Comparison of ENCODE assay signal across 1 cellular context in the genomic region with DNA sequence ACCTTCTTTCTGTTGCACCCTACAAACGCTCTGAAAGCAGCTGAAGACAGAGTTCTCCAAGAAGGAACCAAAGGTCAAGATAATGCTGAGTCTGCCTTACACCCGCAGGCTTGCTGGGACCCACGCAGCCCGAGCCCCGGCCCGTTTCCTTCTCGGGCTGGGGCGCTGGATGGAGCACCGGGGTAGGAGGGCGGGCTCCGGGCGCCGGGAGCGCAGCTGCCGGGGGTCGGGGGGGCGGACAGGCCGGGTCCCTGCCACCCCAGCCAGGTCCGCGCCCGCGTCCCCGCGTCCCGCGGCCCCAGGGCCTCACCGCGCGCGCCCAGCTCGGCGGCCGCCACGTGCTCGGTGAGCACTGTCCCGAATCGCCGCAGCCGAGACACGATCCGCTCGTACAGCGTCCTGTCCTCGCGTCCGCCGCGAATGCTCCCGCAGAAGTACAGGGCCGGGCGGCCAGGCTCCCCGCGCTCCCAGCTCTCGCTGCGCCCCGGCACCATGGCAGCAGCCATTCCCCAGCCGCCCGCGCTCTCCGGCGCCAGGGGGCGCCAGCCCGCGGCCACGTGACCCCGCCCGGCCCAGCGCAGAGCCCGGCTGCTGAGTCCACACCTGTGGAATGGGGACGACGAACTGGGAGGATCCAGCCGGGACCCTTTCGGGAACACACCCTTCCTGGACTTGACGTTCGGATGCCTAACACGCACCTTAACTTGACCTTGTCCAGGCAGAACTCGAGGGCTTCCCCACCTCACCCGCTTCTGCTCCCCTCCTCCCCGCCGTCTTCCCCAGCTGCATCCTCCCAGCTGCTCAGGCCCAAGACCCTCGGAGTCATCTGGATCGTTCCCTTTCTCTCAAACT.
TF ChIP-seq lines count a peak whose summit lies in the region.

A gene with protein sequence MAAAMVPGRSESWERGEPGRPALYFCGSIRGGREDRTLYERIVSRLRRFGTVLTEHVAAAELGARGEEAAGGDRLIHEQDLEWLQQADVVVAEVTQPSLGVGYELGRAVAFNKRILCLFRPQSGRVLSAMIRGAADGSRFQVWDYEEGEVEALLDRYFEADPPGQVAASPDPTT (minus strand): TSS at position 531 of the 852 bp plus-strand sequence. CDS start 25 bp downstream, at position 506.

TF ChIP-seq in HEK293, 187 proteins besides CTCF, POLR2A, EP300 and RAD21 (continued from another document and continues in another):
- no peak for TF ChIP-seq ZNF221 (tag by site-specific recombination; IDR thresholded peaks at IDR 0.05; ENCODE audit: borderline replicate concordance)
- peak; percentile 41 for TF ChIP-seq KLF1 (tag by site-specific recombination; IDR thresholded peaks at IDR 0.05)
- no peak for TF ChIP-seq GLIS1 (tag by site-specific recombination; IDR thresholded peaks at IDR 0.05)
- TF ChIP-seq, protein P1, sequence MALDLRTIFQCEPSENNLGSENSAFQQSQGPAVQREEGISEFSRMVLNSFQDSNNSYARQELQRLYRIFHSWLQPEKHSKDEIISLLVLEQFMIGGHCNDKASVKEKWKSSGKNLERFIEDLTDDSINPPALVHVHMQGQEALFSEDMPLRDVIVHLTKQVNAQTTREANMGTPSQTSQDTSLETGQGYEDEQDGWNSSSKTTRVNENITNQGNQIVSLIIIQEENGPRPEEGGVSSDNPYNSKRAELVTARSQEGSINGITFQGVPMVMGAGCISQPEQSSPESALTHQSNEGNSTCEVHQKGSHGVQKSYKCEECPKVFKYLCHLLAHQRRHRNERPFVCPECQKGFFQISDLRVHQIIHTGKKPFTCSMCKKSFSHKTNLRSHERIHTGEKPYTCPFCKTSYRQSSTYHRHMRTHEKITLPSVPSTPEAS (tag by site-specific recombination; IDR thresholded peaks at IDR 0.05), result no peak
- TF ChIP-seq, protein P2, sequence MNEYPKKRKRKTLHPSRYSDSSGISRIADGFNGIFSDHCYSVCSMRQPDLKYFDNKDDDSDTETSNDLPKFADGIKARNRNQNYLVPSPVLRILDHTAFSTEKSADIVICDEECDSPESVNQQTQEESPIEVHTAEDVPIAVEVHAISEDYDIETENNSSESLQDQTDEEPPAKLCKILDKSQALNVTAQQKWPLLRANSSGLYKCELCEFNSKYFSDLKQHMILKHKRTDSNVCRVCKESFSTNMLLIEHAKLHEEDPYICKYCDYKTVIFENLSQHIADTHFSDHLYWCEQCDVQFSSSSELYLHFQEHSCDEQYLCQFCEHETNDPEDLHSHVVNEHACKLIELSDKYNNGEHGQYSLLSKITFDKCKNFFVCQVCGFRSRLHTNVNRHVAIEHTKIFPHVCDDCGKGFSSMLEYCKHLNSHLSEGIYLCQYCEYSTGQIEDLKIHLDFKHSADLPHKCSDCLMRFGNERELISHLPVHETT (tag by site-specific recombination; IDR thresholded peaks at IDR 0.05), result no peak
- TF ChIP-seq, protein P3, sequence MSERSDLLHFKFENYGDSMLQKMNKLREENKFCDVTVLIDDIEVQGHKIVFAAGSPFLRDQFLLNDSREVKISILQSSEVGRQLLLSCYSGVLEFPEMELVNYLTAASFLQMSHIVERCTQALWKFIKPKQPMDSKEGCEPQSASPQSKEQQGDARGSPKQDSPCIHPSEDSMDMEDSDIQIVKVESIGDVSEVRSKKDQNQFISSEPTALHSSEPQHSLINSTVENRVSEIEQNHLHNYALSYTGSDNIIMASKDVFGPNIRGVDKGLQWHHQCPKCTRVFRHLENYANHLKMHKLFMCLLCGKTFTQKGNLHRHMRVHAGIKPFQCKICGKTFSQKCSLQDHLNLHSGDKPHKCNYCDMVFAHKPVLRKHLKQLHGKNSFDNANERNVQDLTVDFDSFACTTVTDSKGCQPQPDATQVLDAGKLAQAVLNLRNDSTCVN (tag by site-specific recombination; optimal IDR thresholded peaks at IDR 0.05), result peak; percentile 89
- TF ChIP-seq SP7 (tag by site-specific recombination; IDR thresholded peaks at IDR 0.05), result peak; percentile 47
- TF ChIP-seq, protein P4, sequence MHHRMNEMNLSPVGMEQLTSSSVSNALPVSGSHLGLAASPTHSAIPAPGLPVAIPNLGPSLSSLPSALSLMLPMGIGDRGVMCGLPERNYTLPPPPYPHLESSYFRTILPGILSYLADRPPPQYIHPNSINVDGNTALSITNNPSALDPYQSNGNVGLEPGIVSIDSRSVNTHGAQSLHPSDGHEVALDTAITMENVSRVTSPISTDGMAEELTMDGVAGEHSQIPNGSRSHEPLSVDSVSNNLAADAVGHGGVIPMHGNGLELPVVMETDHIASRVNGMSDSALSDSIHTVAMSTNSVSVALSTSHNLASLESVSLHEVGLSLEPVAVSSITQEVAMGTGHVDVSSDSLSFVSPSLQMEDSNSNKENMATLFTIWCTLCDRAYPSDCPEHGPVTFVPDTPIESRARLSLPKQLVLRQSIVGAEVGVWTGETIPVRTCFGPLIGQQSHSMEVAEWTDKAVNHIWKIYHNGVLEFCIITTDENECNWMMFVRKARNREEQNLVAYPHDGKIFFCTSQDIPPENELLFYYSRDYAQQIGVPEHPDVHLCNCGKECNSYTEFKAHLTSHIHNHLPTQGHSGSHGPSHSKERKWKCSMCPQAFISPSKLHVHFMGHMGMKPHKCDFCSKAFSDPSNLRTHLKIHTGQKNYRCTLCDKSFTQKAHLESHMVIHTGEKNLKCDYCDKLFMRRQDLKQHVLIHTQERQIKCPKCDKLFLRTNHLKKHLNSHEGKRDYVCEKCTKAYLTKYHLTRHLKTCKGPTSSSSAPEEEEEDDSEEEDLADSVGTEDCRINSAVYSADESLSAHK (tag by site-specific recombination; IDR thresholded peaks at IDR 0.05), result no peak
- TF ChIP-seq ZNF76 (tag by site-specific recombination; IDR thresholded peaks at IDR 0.05; ENCODE audit: borderline replicate concordance, low read depth), result peak; percentile 48; the same call in 1 of the 2 replicates
- TF ChIP-seq, protein P5, sequence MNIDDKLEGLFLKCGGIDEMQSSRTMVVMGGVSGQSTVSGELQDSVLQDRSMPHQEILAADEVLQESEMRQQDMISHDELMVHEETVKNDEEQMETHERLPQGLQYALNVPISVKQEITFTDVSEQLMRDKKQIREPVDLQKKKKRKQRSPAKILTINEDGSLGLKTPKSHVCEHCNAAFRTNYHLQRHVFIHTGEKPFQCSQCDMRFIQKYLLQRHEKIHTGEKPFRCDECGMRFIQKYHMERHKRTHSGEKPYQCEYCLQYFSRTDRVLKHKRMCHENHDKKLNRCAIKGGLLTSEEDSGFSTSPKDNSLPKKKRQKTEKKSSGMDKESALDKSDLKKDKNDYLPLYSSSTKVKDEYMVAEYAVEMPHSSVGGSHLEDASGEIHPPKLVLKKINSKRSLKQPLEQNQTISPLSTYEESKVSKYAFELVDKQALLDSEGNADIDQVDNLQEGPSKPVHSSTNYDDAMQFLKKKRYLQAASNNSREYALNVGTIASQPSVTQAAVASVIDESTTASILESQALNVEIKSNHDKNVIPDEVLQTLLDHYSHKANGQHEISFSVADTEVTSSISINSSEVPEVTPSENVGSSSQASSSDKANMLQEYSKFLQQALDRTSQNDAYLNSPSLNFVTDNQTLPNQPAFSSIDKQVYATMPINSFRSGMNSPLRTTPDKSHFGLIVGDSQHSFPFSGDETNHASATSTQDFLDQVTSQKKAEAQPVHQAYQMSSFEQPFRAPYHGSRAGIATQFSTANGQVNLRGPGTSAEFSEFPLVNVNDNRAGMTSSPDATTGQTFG (tag by site-specific recombination; IDR thresholded peaks at IDR 0.05; ENCODE audit: borderline replicate concordance), result no peak
- no peak for TF ChIP-seq ZNF843 (tag by site-specific recombination; IDR thresholded peaks at IDR 0.05)
- TF ChIP-seq ZNF701 (tag by site-specific recombination; IDR thresholded peaks at IDR 0.05), result no peak
- TF ChIP-seq, protein P6, sequence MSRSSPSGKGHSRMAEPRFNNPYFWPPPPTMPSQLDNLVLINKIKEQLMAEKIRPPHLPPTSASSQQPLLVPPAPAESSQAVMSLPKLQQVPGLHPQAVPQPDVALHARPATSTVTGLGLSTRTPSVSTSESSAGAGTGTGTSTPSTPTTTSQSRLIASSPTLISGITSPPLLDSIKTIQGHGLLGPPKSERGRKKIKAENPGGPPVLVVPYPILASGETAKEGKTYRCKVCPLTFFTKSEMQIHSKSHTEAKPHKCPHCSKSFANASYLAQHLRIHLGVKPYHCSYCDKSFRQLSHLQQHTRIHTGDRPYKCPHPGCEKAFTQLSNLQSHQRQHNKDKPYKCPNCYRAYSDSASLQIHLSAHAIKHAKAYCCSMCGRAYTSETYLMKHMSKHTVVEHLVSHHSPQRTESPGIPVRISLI (tag by site-specific recombination; IDR thresholded peaks at IDR 0.05), result no peak
- peak; percentile 66 for TF ChIP-seq ZEB2 (tag by site-specific recombination; IDR thresholded peaks at IDR 0.05)
- peak; percentile 61 for TF ChIP-seq ZBTB8A (tag by site-specific recombination; IDR thresholded peaks at IDR 0.05)
- no peak for TF ChIP-seq TRIM28 (IDR thresholded peaks at IDR 0.05; ENCODE audit: borderline replicate concordance, low read length)
- TF ChIP-seq OSR2 (tag by site-specific recombination; IDR thresholded peaks at IDR 0.05), result no peak
- TF ChIP-seq ZNF670 (tag by site-specific recombination; IDR thresholded peaks at IDR 0.05; ENCODE audit: low read depth), result no peak
- TF ChIP-seq ZBTB7A (tag by site-specific recombination; IDR thresholded peaks at IDR 0.05; ENCODE audit: low read depth), result no peak
- TF ChIP-seq GFI1B (tag by site-specific recombination; IDR thresholded peaks at IDR 0.05), result no peak
- TF ChIP-seq ZFP69B (tag by site-specific recombination; IDR thresholded peaks at IDR 0.05), result no peak
- peak; percentile 100 for TF ChIP-seq SCRT2 (tag by site-specific recombination; IDR thresholded peaks at IDR 0.05)
- TF ChIP-seq ZNF214 (tag by site-specific recombination; IDR thresholded peaks at IDR 0.05; ENCODE audit: borderline replicate concordance), result no peak
- TF ChIP-seq KLF16 (tag by site-specific recombination; IDR thresholded peaks at IDR 0.05), result no peak
- peak; percentile 60; the same call in 1 of the 2 replicates for TF ChIP-seq ZNF324 (tag by site-specific recombination; IDR thresholded peaks at IDR 0.05)
- TF ChIP-seq ZNF585B (tag by site-specific recombination; IDR thresholded peaks at IDR 0.05), result no peak
- TF ChIP-seq ZNF600 (tag by site-specific recombination; IDR thresholded peaks at IDR 0.05), result peak; percentile 57
- peak; percentile 49; the same call in 1 of the 2 replicates for TF ChIP-seq ZBTB20 (tag by site-specific recombination; IDR thresholded peaks at IDR 0.05)
- no peak for TF ChIP-seq ZNF133 (tag by site-specific recombination; IDR thresholded peaks at IDR 0.05)
- TF ChIP-seq, protein P7, sequence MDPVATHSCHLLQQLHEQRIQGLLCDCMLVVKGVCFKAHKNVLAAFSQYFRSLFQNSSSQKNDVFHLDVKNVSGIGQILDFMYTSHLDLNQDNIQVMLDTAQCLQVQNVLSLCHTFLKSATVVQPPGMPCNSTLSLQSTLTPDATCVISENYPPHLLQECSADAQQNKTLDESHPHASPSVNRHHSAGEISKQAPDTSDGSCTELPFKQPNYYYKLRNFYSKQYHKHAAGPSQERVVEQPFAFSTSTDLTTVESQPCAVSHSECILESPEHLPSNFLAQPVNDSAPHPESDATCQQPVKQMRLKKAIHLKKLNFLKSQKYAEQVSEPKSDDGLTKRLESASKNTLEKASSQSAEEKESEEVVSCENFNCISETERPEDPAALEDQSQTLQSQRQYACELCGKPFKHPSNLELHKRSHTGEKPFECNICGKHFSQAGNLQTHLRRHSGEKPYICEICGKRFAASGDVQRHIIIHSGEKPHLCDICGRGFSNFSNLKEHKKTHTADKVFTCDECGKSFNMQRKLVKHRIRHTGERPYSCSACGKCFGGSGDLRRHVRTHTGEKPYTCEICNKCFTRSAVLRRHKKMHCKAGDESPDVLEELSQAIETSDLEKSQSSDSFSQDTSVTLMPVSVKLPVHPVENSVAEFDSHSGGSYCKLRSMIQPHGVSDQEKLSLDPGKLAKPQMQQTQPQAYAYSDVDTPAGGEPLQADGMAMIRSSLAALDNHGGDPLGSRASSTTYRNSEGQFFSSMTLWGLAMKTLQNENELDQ (tag by site-specific recombination; IDR thresholded peaks at IDR 0.05; ENCODE audit: low read depth), result no peak
- TF ChIP-seq ZNF621 (tag by site-specific recombination; IDR thresholded peaks at IDR 0.05), result no peak
- TF ChIP-seq, protein P8, sequence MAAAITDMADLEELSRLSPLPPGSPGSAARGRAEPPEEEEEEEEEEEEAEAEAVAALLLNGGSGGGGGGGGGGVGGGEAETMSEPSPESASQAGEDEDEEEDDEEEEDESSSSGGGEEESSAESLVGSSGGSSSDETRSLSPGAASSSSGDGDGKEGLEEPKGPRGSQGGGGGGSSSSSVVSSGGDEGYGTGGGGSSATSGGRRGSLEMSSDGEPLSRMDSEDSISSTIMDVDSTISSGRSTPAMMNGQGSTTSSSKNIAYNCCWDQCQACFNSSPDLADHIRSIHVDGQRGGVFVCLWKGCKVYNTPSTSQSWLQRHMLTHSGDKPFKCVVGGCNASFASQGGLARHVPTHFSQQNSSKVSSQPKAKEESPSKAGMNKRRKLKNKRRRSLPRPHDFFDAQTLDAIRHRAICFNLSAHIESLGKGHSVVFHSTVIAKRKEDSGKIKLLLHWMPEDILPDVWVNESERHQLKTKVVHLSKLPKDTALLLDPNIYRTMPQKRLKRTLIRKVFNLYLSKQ (tag by site-specific recombination; IDR thresholded peaks at IDR 0.05; ENCODE audit: borderline replicate concordance), result no peak
- peak; percentile 37; the same call in 1 of the 2 replicates for TF ChIP-seq WT1 (tag by site-specific recombination; IDR thresholded peaks at IDR 0.05)
- TF ChIP-seq BCL11B (tag by site-specific recombination; IDR thresholded peaks at IDR 0.05; ENCODE audit: low read depth), result peak; percentile 58; the same call in 1 of the 2 replicates
- peak; percentile 10; the same call in 1 of the 2 replicates for TF ChIP-seq GLIS2 (tag by site-specific recombination; IDR thresholded peaks at IDR 0.05)
- TF ChIP-seq ZNF335 (tag by site-specific recombination; conservative IDR thresholded peaks at IDR 0.05), result peak; percentile 48
- TF ChIP-seq ZNF391 (tag by site-specific recombination; IDR thresholded peaks at IDR 0.05; ENCODE audit: borderline replicate concordance, low read depth), result peak; percentile 65; the same call in 1 of the 2 replicates
- TF ChIP-seq HOXA7 (CRISPR knock-in tag; IDR thresholded peaks at IDR 0.05; ENCODE audit: borderline replicate concordance), result no peak
- no peak for TF ChIP-seq ZNF626 (tag by site-specific recombination; IDR thresholded peaks at IDR 0.05)
- TF ChIP-seq ZXDB (tag by site-specific recombination; IDR thresholded peaks at IDR 0.05), result peak; percentile 43; the same call in 1 of the 2 replicates
- TF ChIP-seq ZSCAN16 (tag by site-specific recombination; IDR thresholded peaks at IDR 0.05), result no peak
- no peak; the same call in 1 of the 2 replicates for TF ChIP-seq ZFHX2 (tag by site-specific recombination; conservative IDR thresholded peaks at IDR 0.05)
- TF ChIP-seq ZNF830 (tag by site-specific recombination; IDR thresholded peaks at IDR 0.05; ENCODE audit: low read depth), result no peak
- no peak for TF ChIP-seq GLI2 (tag by site-specific recombination; IDR thresholded peaks at IDR 0.05; ENCODE audit: borderline replicate concordance, low read depth)
- no peak for TF ChIP-seq ZNF423 (tag by site-specific recombination; IDR thresholded peaks at IDR 0.05)
- no peak for TF ChIP-seq ZNF623 (tag by site-specific recombination; IDR thresholded peaks at IDR 0.05)
- TF ChIP-seq ZNF837 (tag by site-specific recombination; IDR thresholded peaks at IDR 0.05), result no peak
- 0 out of 2 replicates have a peak, but pooled peaks have one; percentile 30 for TF ChIP-seq ZNF610 (tag by site-specific recombination; IDR thresholded peaks at IDR 0.05; ENCODE audit: borderline replicate concordance)
- TF ChIP-seq ZNF660 (tag by site-specific recombination; IDR thresholded peaks at IDR 0.05), result peak; percentile 96
- peak; percentile 82 for TF ChIP-seq MZF1 (tag by site-specific recombination; IDR thresholded peaks at IDR 0.05; ENCODE audit: borderline replicate concordance)
- peak; percentile 38 for TF ChIP-seq KLF9 (tag by site-specific recombination; IDR thresholded peaks at IDR 0.05; ENCODE audit: low read depth)
- TF ChIP-seq SALL2 (tag by site-specific recombination; IDR thresholded peaks at IDR 0.05; ENCODE audit: borderline replicate concordance), result no peak
